In the genomic region with DNA sequence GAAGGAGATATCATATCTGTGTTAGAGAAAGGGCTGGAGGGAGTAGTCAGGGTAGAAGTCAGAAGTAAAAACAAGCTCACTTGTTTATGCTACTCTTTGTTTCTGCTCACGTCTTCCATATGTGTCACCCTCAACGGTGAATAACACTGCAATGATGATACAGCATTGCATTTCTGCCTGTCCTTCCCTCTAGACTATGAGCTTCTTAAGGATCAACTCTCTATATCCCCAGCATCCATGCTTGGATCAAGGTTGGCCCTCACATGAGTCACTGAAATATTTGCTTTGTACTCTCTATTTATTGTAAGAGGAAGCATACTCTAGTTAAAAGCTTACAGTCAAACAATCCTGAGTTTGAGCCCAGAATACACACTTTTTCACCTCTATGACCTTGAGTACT, we compare ENCODE assay signal across 24 cellular contexts.
DNase-seq lines count a peak whose midpoint lies in the region; TF ChIP-seq lines count a peak whose summit lies in the region.
"Had no signal": no experiment of that assay in that cellular context is flagged by ENCODE, and none has a peak within 500 bp of the region (broad histone marks: within the 10 kb centered on the region; RNA-seq: fewer than 3 reads in every experiment).

No MANE protein-coding gene starts in this region.

- TF ChIP-seq CTCF in LNCaP clone FGC (IDR thresholded peaks at IDR 0.05; ENCODE audit: control insufficient read depth, extremely low read depth, insufficient read depth), result no peak
- no peak for TF ChIP-seq CTCF in SK-N-SH (IDR thresholded peaks at IDR 0.05)

- no peaks in the 10 kb centered on the region for H4K20me1 ChIP-seq in GM23248 (ENCODE audit: insufficient read depth)
- H4K20me1 ChIP-seq in SK-N-SH (ENCODE audit: insufficient read depth), result no peaks in the 10 kb centered on the region

- CTCF ChIA-PET in SK-N-SH (lab: Yijun Ruan, JAX), result interaction anchor here (1.3 kb wide), 1 partner anchor 17 kb away, joined by 3 read pairs; no protein-coding TSS in a partner anchor
- CTCF ChIA-PET in activated CD4-positive, alpha-beta memory T cell treated with anti-CD3 and anti-CD28 coated beads, Interleukin-2, amount 10 ng/mL, durations not matched to agents 7 days and 5 days (lab: Charles Lee), result no interaction called here

- H3K4me3 Mint-ChIP-seq in activated CD4-positive, alpha-beta memory T cell treated with anti-CD3 and anti-CD28 coated beads, Interleukin-2, amount 10 ng/mL, durations not matched to agents 7 days and 5 days, result no peak overlapping the region
- H3K4me3 Mint-ChIP-seq: CD14-positive monocyte; CD8-positive, alpha-beta memory T cell; H9; T-helper 17 cell had no signal

- H2AFZ ChIP-seq in GM23248, result no peak overlapping the region
- H2AFZ ChIP-seq in SK-N-SH (ENCODE audit: low read depth), result no peak overlapping the region

- H3K9me2 ChIP-seq in GM23248 (ENCODE audit: insufficient read depth) (no peaks in the 10 kb centered on the region), SK-N-SH (no peaks in the 10 kb centered on the region)

- H3K36me3 ChIP-seq in GM23248 (ENCODE audit: low read depth) (no peaks in the 10 kb centered on the region), endocrine pancreas (ENCODE audit: control insufficient read depth, insufficient read depth, low read length) (no peaks in the 10 kb centered on the region), SK-N-SH (replicated peaks in 1 of 2; ENCODE audit: control insufficient read depth in 1 of 2, insufficient read depth in 2 of 2, low read length in 1 of 2) (no peaks in the 10 kb centered on the region)
- H3K36me3 ChIP-seq: BE2C had no signal

- H3K27ac ChIP-seq in GM23248 (no peak overlapping the region), SK-N-SH (ENCODE audit: low read depth in 2 of 2, low read length in 1 of 2) (peak overlapping the region in 1 of 2 experiments; percentile 73; a peak in 2 of 4 replicates)
- H3K27ac ChIP-seq: SK-N-MC had no signal

- no peak for TF ChIP-seq EP300 in SK-N-SH (IDR thresholded peaks at IDR 0.05; ENCODE audit: borderline replicate concordance in 1 of 2, low read depth in 1 of 2, low read length in 1 of 2)

- H3K9me3 Mint-ChIP-seq in activated CD4-positive, alpha-beta memory T cell treated with anti-CD3 and anti-CD28 coated beads, Interleukin-2, amount 10 ng/mL, durations not matched to agents 7 days and 5 days, result no peaks in the 10 kb centered on the region

- POLR2A ChIA-PET in SK-N-SH (lab: Yijun Ruan, JAX), result no interaction called here
- POLR2A ChIA-PET in activated CD4-positive, alpha-beta memory T cell treated with anti-CD3 and anti-CD28 coated beads, Interleukin-2, amount 10 ng/mL, durations not matched to agents 7 days and 5 days (lab: Charles Lee), result no interaction called here

- H3K27me3 ChIP-seq in GM23248 (replicated peaks; ENCODE audit: insufficient read depth), result no peaks in the 10 kb centered on the region
- H3K27me3 ChIP-seq in endocrine pancreas (ENCODE audit: control insufficient read depth, insufficient read depth, low read length), result no peaks in the 10 kb centered on the region
- H3K27me3 ChIP-seq in SK-N-SH (ENCODE audit: insufficient read depth), result no peaks in the 10 kb centered on the region
- H3K27me3 ChIP-seq: BE2C had no signal

- DNase-seq in GM23248 (peak; percentile 9), LNCaP clone FGC (ENCODE audit: low read depth) (peak; percentile 6), renal cortical epithelial cell (ENCODE audit: low read depth) (peak; percentile 7), A172 (ENCODE audit: low spot score) (no peak), SK-N-SH (no peak)
- DNase-seq in activated CD4-positive, alpha-beta memory T cell treated with anti-CD3 and anti-CD28 coated beads, Interleukin-2, amount 10 ng/mL, durations not matched to agents 7 days and 5 days, result no peak
- DNase-seq: ACHN; BE2C; CD8-positive, alpha-beta memory T cell; DMS 273 treated with DMSO at 0.1 percent for 48 hours; DND-41; H9; KG1; NCI-H1048; NCI-H1417; NCI-H1694; NCI-H2029 treated with DMSO at 0.1 percent for 48 hours; NCI-H2227 treated with DMSO at 0.1 percent for 48 hours; NCI-H526 treated with DMSO at 0.1 percent for 48 hours; SHP77 treated with DMSO at 0.1 percent for 48 hours; T-helper 17 cell had no signal

- in situ Hi-C loops in GM23248 (cut with MboI), result no loop called here

- H3K27me3 Mint-ChIP-seq in activated CD4-positive, alpha-beta memory T cell treated with anti-CD3 and anti-CD28 coated beads, Interleukin-2, amount 10 ng/mL, durations not matched to agents 7 days and 5 days, result no peaks in the 10 kb centered on the region
- H3K27me3 Mint-ChIP-seq: CD8-positive, alpha-beta memory T cell; T-helper 17 cell had no signal

- TF ChIP-seq RAD21 in SK-N-SH (IDR thresholded peaks at IDR 0.05; ENCODE audit: low read length), result no peak

- H3K4me1 ChIP-seq in GM23248 (ENCODE audit: insufficient read depth) (no peaks in the 10 kb centered on the region), endocrine pancreas (ENCODE audit: control insufficient read depth, insufficient read depth, low read length) (no peaks in the 10 kb centered on the region), SK-N-SH (ENCODE audit: control insufficient read depth in 1 of 2, insufficient read depth in 2 of 2, low read depth in 1 of 2, low read length in 1 of 2) (peaks cover 0 to 10% of the 10 kb centered on the region in 2 experiments; a peak in 2 of 4 replicates)

- no peaks in the 10 kb centered on the region for H3K9me3 ChIP-seq in GM23248 (ENCODE audit: low read depth)
- H3K9me3 ChIP-seq in endocrine pancreas (ENCODE audit: control insufficient read depth, low read length), result no peaks in the 10 kb centered on the region
- H3K9me3 ChIP-seq in SK-N-SH, result no peaks in the 10 kb centered on the region
- H3K9me3 ChIP-seq: BE2C had no signal

- H3F3A ChIP-seq in GM23248 (ENCODE audit: insufficient read depth) (no peaks in the 10 kb centered on the region), SK-N-SH (replicated peaks; ENCODE audit: insufficient read depth) (no peaks in the 10 kb centered on the region)

- H3K79me2 ChIP-seq in GM23248 (ENCODE audit: insufficient read depth), result no peaks in the 10 kb centered on the region
- H3K79me2 ChIP-seq in SK-N-SH (ENCODE audit: insufficient read depth), result no peaks in the 10 kb centered on the region

- no peak overlapping the region for H3K27ac Mint-ChIP-seq in activated CD4-positive, alpha-beta memory T cell treated with anti-CD3 and anti-CD28 coated beads, Interleukin-2, amount 10 ng/mL, durations not matched to agents 7 days and 5 days
- H3K27ac Mint-ChIP-seq: CD14-positive monocyte; CD8-positive, alpha-beta memory T cell; H9; T-helper 17 cell had no signal

- no peaks in the 10 kb centered on the region for H3K4me1 Mint-ChIP-seq in activated CD4-positive, alpha-beta memory T cell treated with anti-CD3 and anti-CD28 coated beads, Interleukin-2, amount 10 ng/mL, durations not matched to agents 7 days and 5 days
- H3K4me1 Mint-ChIP-seq: CD14-positive monocyte; CD8-positive, alpha-beta memory T cell; H9; T-helper 17 cell had no signal

- 41 to 53% methylated on average over 2 of the region's 2 CpGs for WGBS in GM23248 (ENCODE audit: low coverage in 1 of 2, low lambda C conversion rate in 2 of 2, missing lambda C conversion rate in 2 of 2), 2 experiments
- WGBS in SK-N-SH (ENCODE audit: low lambda C conversion rate), result 83% methylated on average over 2 of the region's 2 CpGs

- H3K4me3 ChIP-seq in GM23248 (no peak overlapping the region), LNCaP clone FGC (ENCODE audit: low read depth, low read length) (no peak overlapping the region), endocrine pancreas (ENCODE audit: control insufficient read depth, insufficient read depth, low read length) (peak overlapping the region; percentile 35), SK-N-SH (ENCODE audit: low read depth in 2 of 2, low read length in 1 of 2) (no peak overlapping the region)
- H3K4me3 ChIP-seq: SK-N-MC had no signal

- H3K36me3 Mint-ChIP-seq in activated CD4-positive, alpha-beta memory T cell treated with anti-CD3 and anti-CD28 coated beads, Interleukin-2, amount 10 ng/mL, durations not matched to agents 7 days and 5 days (ENCODE audit: low read depth), result no peaks in the 10 kb centered on the region
- H3K36me3 Mint-ChIP-seq: CD14-positive monocyte; CD8-positive, alpha-beta memory T cell had no signal

- H3K9ac ChIP-seq in GM23248 (no peak overlapping the region), endocrine pancreas (ENCODE audit: control insufficient read depth, insufficient read depth, low read length) (no peak overlapping the region), SK-N-SH (no peak overlapping the region)

- H3K4me2 ChIP-seq in GM23248 (ENCODE audit: unreplicated experiment) (no peak overlapping the region), SK-N-SH (no peak overlapping the region)

TF ChIP-seq in SK-N-SH, 30 proteins besides CTCF, POLR2A, EP300 and RAD21 (continues in another document):
- TF ChIP-seq NFIC (IDR thresholded peaks at IDR 0.05; ENCODE audit: borderline replicate concordance), result no peak
- no peak for TF ChIP-seq TCF12 (IDR thresholded peaks at IDR 0.05)
- TF ChIP-seq, protein P1, sequence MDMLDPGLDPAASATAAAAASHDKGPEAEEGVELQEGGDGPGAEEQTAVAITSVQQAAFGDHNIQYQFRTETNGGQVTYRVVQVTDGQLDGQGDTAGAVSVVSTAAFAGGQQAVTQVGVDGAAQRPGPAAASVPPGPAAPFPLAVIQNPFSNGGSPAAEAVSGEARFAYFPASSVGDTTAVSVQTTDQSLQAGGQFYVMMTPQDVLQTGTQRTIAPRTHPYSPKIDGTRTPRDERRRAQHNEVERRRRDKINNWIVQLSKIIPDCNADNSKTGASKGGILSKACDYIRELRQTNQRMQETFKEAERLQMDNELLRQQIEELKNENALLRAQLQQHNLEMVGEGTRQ (IDR thresholded peaks at IDR 0.05; ENCODE audit: borderline replicate concordance, low read depth, low read length), result no peak
- TF ChIP-seq, protein P2, sequence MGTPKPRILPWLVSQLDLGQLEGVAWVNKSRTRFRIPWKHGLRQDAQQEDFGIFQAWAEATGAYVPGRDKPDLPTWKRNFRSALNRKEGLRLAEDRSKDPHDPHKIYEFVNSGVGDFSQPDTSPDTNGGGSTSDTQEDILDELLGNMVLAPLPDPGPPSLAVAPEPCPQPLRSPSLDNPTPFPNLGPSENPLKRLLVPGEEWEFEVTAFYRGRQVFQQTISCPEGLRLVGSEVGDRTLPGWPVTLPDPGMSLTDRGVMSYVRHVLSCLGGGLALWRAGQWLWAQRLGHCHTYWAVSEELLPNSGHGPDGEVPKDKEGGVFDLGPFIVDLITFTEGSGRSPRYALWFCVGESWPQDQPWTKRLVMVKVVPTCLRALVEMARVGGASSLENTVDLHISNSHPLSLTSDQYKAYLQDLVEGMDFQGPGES (IDR thresholded peaks at IDR 0.05; ENCODE audit: low read depth, low read length), result no peak
- no peak for TF ChIP-seq NRF1 (IDR thresholded peaks at IDR 0.05; ENCODE audit: low read depth, low read length)
- TF ChIP-seq TAF1 (IDR thresholded peaks at IDR 0.05; ENCODE audit: borderline replicate concordance, low read depth, low read length), result no peak
- no peak for TF ChIP-seq MXI1 (IDR thresholded peaks at IDR 0.05; ENCODE audit: low read depth, low read length)
- TF ChIP-seq, protein P3, sequence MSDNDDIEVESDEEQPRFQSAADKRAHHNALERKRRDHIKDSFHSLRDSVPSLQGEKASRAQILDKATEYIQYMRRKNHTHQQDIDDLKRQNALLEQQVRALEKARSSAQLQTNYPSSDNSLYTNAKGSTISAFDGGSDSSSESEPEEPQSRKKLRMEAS (IDR thresholded peaks at IDR 0.05; ENCODE audit: low read depth), result no peak
- TF ChIP-seq RCOR1 (IDR thresholded peaks at IDR 0.05; ENCODE audit: low read length), result no peak

Comparison
In these comparisons a context has a peak if more than half of its experiments do, and no peak if none do; other contexts are left out.
1. DNase-seq: peak in GM23248 (single experiment), LNCaP clone FGC (single experiment) and renal cortical epithelial cell (single experiment); none in A172 (single experiment), SK-N-SH (single experiment) and activated CD4-positive, alpha-beta memory T cell treated with anti-CD3 and anti-CD28 coated beads, Interleukin-2, amount 10 ng/mL, durations not matched to agents 7 days and 5 days (single experiment).